Comparison of ENCODE assay signal across 15 cellular contexts in the genomic region with DNA sequence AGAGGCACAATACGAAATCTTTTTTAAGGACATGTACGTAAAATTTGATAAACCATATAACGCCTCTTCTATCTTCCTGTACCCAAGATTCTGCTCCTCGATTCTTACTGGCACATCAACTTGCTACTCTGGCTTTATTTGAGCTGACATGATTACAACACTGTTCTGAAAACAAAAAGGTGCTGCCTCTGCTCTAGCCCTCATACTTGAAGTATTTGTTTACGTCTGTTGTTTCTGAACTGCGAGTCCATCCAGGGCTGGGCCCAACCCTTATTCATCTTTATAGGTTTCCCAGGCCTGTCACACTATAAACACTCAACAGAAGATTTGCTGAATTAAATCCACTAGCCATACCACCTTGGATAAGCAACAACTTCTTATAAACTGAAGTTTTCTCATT.
DNase-seq lines count a peak whose midpoint lies in the region; ATAC-seq and TF ChIP-seq lines count a peak whose summit lies in the region.
"Had no signal": no experiment of that assay in that cellular context is flagged by ENCODE, and none has a peak within 500 bp of the region (broad histone marks: within the 10 kb centered on the region; RNA-seq: fewer than 3 reads in every experiment).

No MANE protein-coding gene starts in this region.

- TF ChIP-seq RAD21 in SK-N-SH (IDR thresholded peaks at IDR 0.05; ENCODE audit: low read length) = no peak

- peaks cover 76% of the 10 kb centered on the region for H4K20me1 ChIP-seq in SK-N-SH (ENCODE audit: insufficient read depth)

- no peaks in the 10 kb centered on the region for H3K9me3 Mint-ChIP-seq in activated T-helper 17 cell treated with anti-CD3 and anti-CD28 coated beads, Interleukin-2, amount 50 U/mL, for 72 hours

- H3K27ac Mint-ChIP-seq in activated T-helper 17 cell treated with anti-CD3 and anti-CD28 coated beads, Interleukin-2, amount 50 U/mL, for 72 hours = no peak overlapping the region

- no peak overlapping the region for H4K8ac ChIP-seq in trophoblast cell (ENCODE audit: low read depth, low read length)

- no peak overlapping the region for H3K23ac ChIP-seq in trophoblast cell (ENCODE audit: low read length)

- intact Hi-C loops in Right ventricle myocardium inferior (cut with DNase I) = loop anchor here (10.0 kb wide), 1 partner anchor 214 kb away; no protein-coding TSS in a partner anchor

- H3K9ac ChIP-seq in SK-N-SH (no peak overlapping the region), trophoblast cell (ENCODE audit: low read length) (no peak overlapping the region)

- no peak overlapping the region for H3K14ac ChIP-seq in trophoblast cell (ENCODE audit: low read length)

- H2BK120ac ChIP-seq in trophoblast cell (ENCODE audit: insufficient read depth, low read length, poor library complexity) = no peak overlapping the region

- H3F3A ChIP-seq in SK-N-SH (replicated peaks; ENCODE audit: insufficient read depth) = peaks cover 6% of the 10 kb centered on the region

- no peak for TF ChIP-seq EP300 in SK-N-SH (IDR thresholded peaks at IDR 0.05; ENCODE audit: borderline replicate concordance in 1 of 2, low read depth in 1 of 2, low read length in 1 of 2)

- H2AFZ ChIP-seq in SK-N-SH (ENCODE audit: low read depth) (no peak overlapping the region), trophoblast cell (ENCODE audit: insufficient read depth, low read length, poor library complexity) (no peak overlapping the region)

- H2AK5ac ChIP-seq in trophoblast cell (ENCODE audit: low read length) = no peak overlapping the region

- H3K36me3 ChIP-seq in SK-N-SH (replicated peaks in 1 of 2; ENCODE audit: control insufficient read depth in 1 of 2, insufficient read depth in 2 of 2, low read length in 1 of 2) (peaks cover 0 to 38% of the 10 kb centered on the region in 2 experiments), trophoblast cell (ENCODE audit: control insufficient read depth in 1 of 2, insufficient read depth in 2 of 2, low read length in 2 of 2) (no peaks in the 10 kb centered on the region)
- H3K36me3 ChIP-seq: ovary had no signal

- H3K4me3 ChIP-seq in SK-N-SH (ENCODE audit: low read depth in 2 of 2, low read length in 1 of 2) = no peak overlapping the region
- H3K4me3 ChIP-seq in trophoblast cell (ENCODE audit: low read depth, low read length) = no peak overlapping the region
- H3K4me3 ChIP-seq: ovary, SJSA1, thyroid gland had no signal

- peaks cover 12% of the 10 kb centered on the region for H3K79me1 ChIP-seq in trophoblast cell (ENCODE audit: low read length)

- H3K4me3 Mint-ChIP-seq in activated T-helper 17 cell treated with anti-CD3 and anti-CD28 coated beads, Interleukin-2, amount 50 U/mL, for 72 hours = no peak overlapping the region

- peak overlapping the region; percentile 10 for H3K4ac ChIP-seq in trophoblast cell (ENCODE audit: low read depth, low read length)

- H3K27ac ChIP-seq in SK-N-SH (ENCODE audit: low read depth in 2 of 2, low read length in 1 of 2) (no peak overlapping the region), trophoblast cell (ENCODE audit: low read depth, low read length) (no peak overlapping the region)
- H3K27ac ChIP-seq: ovary, SJSA1 had no signal

- ATAC-seq in SK-N-SH treated with all-trans-retinoic acid at 6 μM for 48 hours (no peak), Right ventricle myocardium inferior (no peak)
- no peak for ATAC-seq in activated T-helper 17 cell treated with anti-CD3 and anti-CD28 coated beads, Interleukin-2, amount 50 U/mL, for 72 hours (replicated peaks)

- H3K27me3 Mint-ChIP-seq in activated T-helper 17 cell treated with anti-CD3 and anti-CD28 coated beads, Interleukin-2, amount 50 U/mL, for 72 hours = no peaks in the 10 kb centered on the region

- POLR2A ChIA-PET in SK-N-SH (lab: Yijun Ruan, JAX) = no interaction called here

- CTCF ChIA-PET in SK-N-SH (lab: Yijun Ruan, JAX) = no interaction called here

- H4K12ac ChIP-seq in trophoblast cell (ENCODE audit: low read depth, low read length) = no peak overlapping the region

- 98% methylated on average over 6 of the region's 6 CpGs for WGBS in SK-N-SH (ENCODE audit: low lambda C conversion rate)
- WGBS in trophoblast cell (ENCODE audit: extremely low coverage, insufficient coverage, insufficient read length) = no CpG with 5 or more reads among the region's 6 CpGs

- H3K9me2 ChIP-seq in SK-N-SH = no peaks in the 10 kb centered on the region

- no peak overlapping the region for H4K91ac ChIP-seq in trophoblast cell (ENCODE audit: low read depth, low read length)

- H3K79me2 ChIP-seq in SK-N-SH (ENCODE audit: insufficient read depth) (peaks cover 92% of the 10 kb centered on the region), trophoblast cell (ENCODE audit: control insufficient read depth, insufficient read depth, low read length, poor library complexity) (peaks cover 21% of the 10 kb centered on the region)

- no peaks in the 10 kb centered on the region for H3K27me3 ChIP-seq in SK-N-SH (ENCODE audit: insufficient read depth)
- no peaks in the 10 kb centered on the region for H3K27me3 ChIP-seq in trophoblast cell (ENCODE audit: insufficient read depth, low read length)
- H3K27me3 ChIP-seq: ovary, SJSA1, thyroid gland had no signal

- H2BK5ac ChIP-seq in trophoblast cell (ENCODE audit: low read depth, low read length, poor library complexity) = no peak overlapping the region

- H3K18ac ChIP-seq in trophoblast cell (ENCODE audit: low read length) = no peak overlapping the region

- H3K36me3 Mint-ChIP-seq in activated T-helper 17 cell treated with anti-CD3 and anti-CD28 coated beads, Interleukin-2, amount 50 U/mL, for 72 hours (ENCODE audit: low read depth) = no peaks in the 10 kb centered on the region

- no peaks in the 10 kb centered on the region for H3K9me3 ChIP-seq in SK-N-SH
- H3K9me3 ChIP-seq in trophoblast cell (ENCODE audit: insufficient read depth, low read depth, low read length) = no peaks in the 10 kb centered on the region
- H3K9me3 ChIP-seq: ovary, SJSA1, thyroid gland had no signal

- H3K4me1 ChIP-seq in SK-N-SH (ENCODE audit: control insufficient read depth in 1 of 2, insufficient read depth in 2 of 2, low read depth in 1 of 2, low read length in 1 of 2) = peaks cover 11 to 18% of the 10 kb centered on the region in 2 experiments; a peak in 2 of 4 replicates
- H3K4me1 ChIP-seq in trophoblast cell (ENCODE audit: control insufficient read depth in 1 of 2, insufficient read depth in 2 of 2, low read length in 2 of 2) = peaks cover 13 to 14% of the 10 kb centered on the region in 2 experiments

- peaks cover 18% of the 10 kb centered on the region for H3K4me1 Mint-ChIP-seq in activated T-helper 17 cell treated with anti-CD3 and anti-CD28 coated beads, Interleukin-2, amount 50 U/mL, for 72 hours

- TF ChIP-seq CTCF in SK-N-SH (IDR thresholded peaks at IDR 0.05) = no peak

- peak overlapping the region; percentile 56; the same call in 1 of the 2 replicates for H3K4me2 ChIP-seq in SK-N-SH
- no peak overlapping the region for H3K4me2 ChIP-seq in trophoblast cell (ENCODE audit: low read length)

- no peak overlapping the region for H2BK12ac ChIP-seq in trophoblast cell (ENCODE audit: low read length)

- DNase-seq in SK-N-SH (no peak), left kidney (ENCODE audit: low read depth, low spot score) (peak; percentile 19), trophoblast cell (peak; percentile 26 to 45), DMS53 (lab: John Stamatoyannopoulos, UW) (no peak), NOMO-1 treated with DMSO at 0.1 percent for 48 hours (lab: John Stamatoyannopoulos, UW; ENCODE audit: unreplicated experiment) (no peak), Right ventricle myocardium inferior (ENCODE audit: missing footprints) (no peak)
- DNase-seq: activated CD8-positive, alpha-beta memory T cell treated with anti-CD3 and anti-CD28 coated beads, Interleukin-2, amount 50 U/mL, for 4 hours; NCI-H1930; NCI-H526; ovary; T-helper 9 cell; thyroid gland had no signal

TF ChIP-seq in SK-N-SH, 30 proteins besides CTCF, POLR2A, EP300 and RAD21 (continues in another document):
- TF ChIP-seq JUND (IDR thresholded peaks at IDR 0.05) (no peak), RXRA (IDR thresholded peaks at IDR 0.05; ENCODE audit: borderline replicate concordance, low read depth) (no peak), TAF1 (IDR thresholded peaks at IDR 0.05; ENCODE audit: borderline replicate concordance, low read depth, low read length) (no peak), EZH2phosphoT487 (IDR thresholded peaks at IDR 0.05; ENCODE audit: borderline replicate concordance, low read depth) (no peak), TCF12 (IDR thresholded peaks at IDR 0.05) (no peak)
- TF ChIP-seq, protein P1, sequence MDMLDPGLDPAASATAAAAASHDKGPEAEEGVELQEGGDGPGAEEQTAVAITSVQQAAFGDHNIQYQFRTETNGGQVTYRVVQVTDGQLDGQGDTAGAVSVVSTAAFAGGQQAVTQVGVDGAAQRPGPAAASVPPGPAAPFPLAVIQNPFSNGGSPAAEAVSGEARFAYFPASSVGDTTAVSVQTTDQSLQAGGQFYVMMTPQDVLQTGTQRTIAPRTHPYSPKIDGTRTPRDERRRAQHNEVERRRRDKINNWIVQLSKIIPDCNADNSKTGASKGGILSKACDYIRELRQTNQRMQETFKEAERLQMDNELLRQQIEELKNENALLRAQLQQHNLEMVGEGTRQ (IDR thresholded peaks at IDR 0.05; ENCODE audit: borderline replicate concordance, low read depth, low read length) = no peak
- TF ChIP-seq, protein P2, sequence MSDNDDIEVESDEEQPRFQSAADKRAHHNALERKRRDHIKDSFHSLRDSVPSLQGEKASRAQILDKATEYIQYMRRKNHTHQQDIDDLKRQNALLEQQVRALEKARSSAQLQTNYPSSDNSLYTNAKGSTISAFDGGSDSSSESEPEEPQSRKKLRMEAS (IDR thresholded peaks at IDR 0.05; ENCODE audit: low read depth) = no peak

TF ChIP-seq in SK-N-SH treated with all-trans-retinoic acid at 6 μM for 48 hours, 23 proteins besides CTCF, POLR2A, EP300 and RAD21 (continues in another document):
- TF ChIP-seq, protein P3, sequence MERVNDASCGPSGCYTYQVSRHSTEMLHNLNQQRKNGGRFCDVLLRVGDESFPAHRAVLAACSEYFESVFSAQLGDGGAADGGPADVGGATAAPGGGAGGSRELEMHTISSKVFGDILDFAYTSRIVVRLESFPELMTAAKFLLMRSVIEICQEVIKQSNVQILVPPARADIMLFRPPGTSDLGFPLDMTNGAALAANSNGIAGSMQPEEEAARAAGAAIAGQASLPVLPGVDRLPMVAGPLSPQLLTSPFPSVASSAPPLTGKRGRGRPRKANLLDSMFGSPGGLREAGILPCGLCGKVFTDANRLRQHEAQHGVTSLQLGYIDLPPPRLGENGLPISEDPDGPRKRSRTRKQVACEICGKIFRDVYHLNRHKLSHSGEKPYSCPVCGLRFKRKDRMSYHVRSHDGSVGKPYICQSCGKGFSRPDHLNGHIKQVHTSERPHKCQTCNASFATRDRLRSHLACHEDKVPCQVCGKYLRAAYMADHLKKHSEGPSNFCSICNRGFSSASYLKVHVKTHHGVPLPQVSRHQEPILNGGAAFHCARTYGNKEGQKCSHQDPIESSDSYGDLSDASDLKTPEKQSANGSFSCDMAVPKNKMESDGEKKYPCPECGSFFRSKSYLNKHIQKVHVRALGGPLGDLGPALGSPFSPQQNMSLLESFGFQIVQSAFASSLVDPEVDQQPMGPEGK (CRISPR knock-in tag; IDR thresholded peaks at IDR 0.05; ENCODE audit: borderline replicate concordance) = no peak
- TF ChIP-seq ISL1 (CRISPR knock-in tag; IDR thresholded peaks at IDR 0.05) (no peak), BACH2 (CRISPR knock-in tag; IDR thresholded peaks at IDR 0.05; ENCODE audit: borderline replicate concordance) (no peak), GLIS3 (CRISPR knock-in tag; IDR thresholded peaks at IDR 0.05) (no peak), SNAI2 (CRISPR knock-in tag; IDR thresholded peaks at IDR 0.05) (no peak)

Comparison
In these comparisons a context has a peak if more than half of its experiments do, and no peak if none do; other contexts are left out.
1. DNase-seq: peak in left kidney (single experiment) and trophoblast cell (2 of 2); none in SK-N-SH (single experiment), DMS53 (single experiment), NOMO-1 treated with DMSO at 0.1 percent for 48 hours (single experiment) and Right ventricle myocardium inferior (single experiment).